19 cellular contexts compared by ENCODE assay signal in the genomic region with DNA sequence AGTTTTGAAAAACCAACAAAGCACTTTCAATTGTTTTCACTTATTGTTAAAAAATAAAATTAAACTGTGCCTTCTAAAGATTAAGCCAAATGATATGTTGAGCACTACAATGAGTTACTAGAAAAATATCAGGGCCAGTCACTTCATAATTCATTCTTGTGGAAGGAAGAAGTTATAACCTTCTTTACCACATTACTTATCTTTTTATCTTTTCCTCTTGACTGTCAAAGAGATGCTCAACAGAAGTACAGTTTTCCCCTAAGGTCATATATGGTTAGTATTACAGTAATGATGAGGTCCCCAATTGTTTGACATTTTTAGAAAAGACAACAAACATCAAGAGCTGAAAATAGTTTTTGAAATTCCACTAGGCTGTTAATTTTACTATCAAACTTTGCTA. TPM values are rescaled to one million over a fixed set of nuclear protein-coding genes. Genes with fewer than 3 reads are reported as not detected.
DNase-seq lines count a peak whose midpoint lies in the region; ATAC-seq and TF ChIP-seq lines count a peak whose summit lies in the region.
"Had no signal": no experiment of that assay in that cellular context is flagged by ENCODE, and none has a peak within 500 bp of the region (broad histone marks: within the 10 kb centered on the region; RNA-seq: fewer than 3 reads in every experiment).

No MANE protein-coding gene starts in this region.

- H3K9me2 ChIP-seq in OCI-LY7 (ENCODE audit: insufficient read depth, low read length): no peaks in the 10 kb centered on the region

- peaks cover 100% of the 10 kb centered on the region for H3K79me2 ChIP-seq in OCI-LY7 (ENCODE audit: insufficient read depth, low read depth, low read length)

- H3K4me3 ChIP-seq in OCI-LY7 (ENCODE audit: low read depth, low read length, poor library complexity, severe bottlenecking): no peak overlapping the region
- H3K4me3 ChIP-seq in mesodermal cell (ENCODE audit: extremely low read depth, insufficient read depth, low read length, poor library complexity, severe bottlenecking): no peak overlapping the region
- H3K4me3 ChIP-seq: coronary artery, esophagus squamous epithelium, left lung, right lobe of liver had no signal

- H3K36me3 Mint-ChIP-seq in activated naive CD8-positive, alpha-beta T cell: peaks cover 25% of the 10 kb centered on the region

- POLR2A ChIA-PET in OCI-LY7 (lab: Charles Lee): interaction anchor here (1.3 kb wide), 3 partner anchors 9 to 23 kb away, joined by 4 to 5 read pairs (median 4); no protein-coding TSS in a partner anchor

- CTCF ChIA-PET in OCI-LY7 (lab: Charles Lee; ENCODE audit: unreplicated experiment): no interaction called here

- H3K4me1 ChIP-seq in OCI-LY7 (ENCODE audit: insufficient read depth, low read length, poor library complexity, severe bottlenecking) (peaks cover 94% of the 10 kb centered on the region), mesodermal cell (ENCODE audit: control insufficient read depth, insufficient read depth, low read length, poor library complexity, severe bottlenecking) (peaks cover 33% of the 10 kb centered on the region)
- H3K4me1 ChIP-seq: right lobe of liver had no signal

- H2AFZ ChIP-seq in OCI-LY7 (ENCODE audit: low read length): no peak overlapping the region

- intact Hi-C loops in OCI-LY7 (cut with micrococcal nuclease; ENCODE audit: unreplicated experiment): no loop called here

- DNase-seq in EH (ENCODE audit: low read depth) (peak; percentile 67), OCI-LY7 (ENCODE audit: low spot score) (no peak), NCI-H82 treated with DMSO at 0.1 percent for 48 hours (lab: John Stamatoyannopoulos, UW; ENCODE audit: unreplicated experiment) (no peak), DMS 273 (lab: John Stamatoyannopoulos, UW; ENCODE audit: unreplicated experiment) (no peak)
- DNase-seq: activated CD4-positive, alpha-beta T cell treated with anti-CD3 and anti-CD28 coated beads, Interleukin-2, amount 50 U/mL, for 48 hours; C1 segment of cervical spinal cord; esophagus squamous epithelium; hippocampal formation; left lung; NCI-H446 treated with DMSO at 0.1 percent for 48 hours; nephron progenitor cell; right lobe of liver; stimulated activated CD4-positive, alpha-beta T cell treated with anti-CD3 and anti-CD28 coated beads, Interleukin-4, amount 100 ng/mL, for 4 hours had no signal

- peak overlapping the region; percentile 91 for H3K4me2 ChIP-seq in OCI-LY7 (ENCODE audit: low read length)

- H3K27me3 Mint-ChIP-seq in activated naive CD8-positive, alpha-beta T cell: no peaks in the 10 kb centered on the region
- H3K27me3 Mint-ChIP-seq: IgD-negative memory B cell; stimulated activated memory B cell treated with anti-CD40 and anti-IgM and Interleukin-4, amounts not matched to agents 10 μg/mL and 1 μg/mL and 100 μg/mL, for 72 hours had no signal

- no TSS peak for BruUV-seq in OCI-LY7 (replicated peaks; lab: Mats Ljungman, UMichigan)

- no peak for TF ChIP-seq CTCF in OCI-LY7 (conservative IDR thresholded peaks at IDR 0.05; ENCODE audit: low read length)

- H4K20me1 ChIP-seq in OCI-LY7 (ENCODE audit: insufficient read depth, low read length): peaks cover 77% of the 10 kb centered on the region

- H3K9me3 ChIP-seq in OCI-LY7 (ENCODE audit: low read length) (no peaks in the 10 kb centered on the region), mesodermal cell (ENCODE audit: control insufficient read depth, low read length) (no peaks in the 10 kb centered on the region)
- H3K9me3 ChIP-seq: esophagus squamous epithelium, left lung, right lobe of liver had no signal

- no peak for ATAC-seq in HG03469 (IDR thresholded peaks at IDR 0.05; ENCODE audit: unreplicated experiment)
- ATAC-seq: left lung; right lobe of liver; stimulated activated memory B cell treated with anti-CD40 and anti-IgM and Interleukin-4, amounts not matched to agents 10 μg/mL and 1 μg/mL and 100 μg/mL, for 72 hours had no signal

- H3K27ac Mint-ChIP-seq in activated naive CD8-positive, alpha-beta T cell: peak overlapping the region; percentile 89
- H3K27ac Mint-ChIP-seq: nephron progenitor cell; stimulated activated memory B cell treated with anti-CD40 and anti-IgM and Interleukin-4, amounts not matched to agents 10 μg/mL and 1 μg/mL and 100 μg/mL, for 72 hours had no signal

- H3K27ac ChIP-seq in OCI-LY7 (ENCODE audit: low read depth, low read length, poor library complexity, severe bottlenecking): peak overlapping the region; percentile 5
- H3K27ac ChIP-seq in mesodermal cell (ENCODE audit: low read depth, low read length, severe bottlenecking): peak overlapping the region; percentile 16
- H3K27ac ChIP-seq: coronary artery, right lobe of liver had no signal

- H3K4me3 Mint-ChIP-seq in activated naive CD8-positive, alpha-beta T cell: peak overlapping the region; percentile 49
- H3K4me3 Mint-ChIP-seq: IgD-negative memory B cell; nephron progenitor cell; stimulated activated memory B cell treated with anti-CD40 and anti-IgM and Interleukin-4, amounts not matched to agents 10 μg/mL and 1 μg/mL and 100 μg/mL, for 72 hours had no signal

- H3K36me3 ChIP-seq in OCI-LY7 (ENCODE audit: insufficient read depth, low read length): peaks cover 98% of the 10 kb centered on the region
- peaks cover 13% of the 10 kb centered on the region for H3K36me3 ChIP-seq in mesodermal cell (ENCODE audit: control insufficient read depth, insufficient read depth, low read length)
- H3K36me3 ChIP-seq: esophagus squamous epithelium, left lung, right lobe of liver had no signal

- peaks cover 89% of the 10 kb centered on the region for H3K4me1 Mint-ChIP-seq in activated naive CD8-positive, alpha-beta T cell (ENCODE audit: low read depth)

- no peaks in the 10 kb centered on the region for H3K9me3 Mint-ChIP-seq in activated naive CD8-positive, alpha-beta T cell (ENCODE audit: low read depth)
- H3K9me3 Mint-ChIP-seq: IgD-negative memory B cell; nephron progenitor cell; stimulated activated memory B cell treated with anti-CD40 and anti-IgM and Interleukin-4, amounts not matched to agents 10 μg/mL and 1 μg/mL and 100 μg/mL, for 72 hours had no signal

RNA-seq across cellular contexts. Expression of gene PELI1, which starts 9.4 kb away (rescaled TPM):
- 108 and 110 TPM in 2 replicates for total RNA-seq in OCI-LY7 (2014; rRNA removed; shearing (Covaris generic))
- total RNA-seq in OCI-LY7 (2022): 174 and 211 TPM in 2 replicates
- polyA plus RNA-seq in mesodermal cell (2013, experiment 1 of 2): 46.5 TPM
- 43.7 TPM for polyA plus RNA-seq in mesodermal cell (2013, experiment 2 of 2)
